In genomic region chr1:30403732-30404131, GRCh38 we compare ENCODE assay signal across 17 cellular contexts.
DNase-seq lines count a peak whose midpoint lies in the region; ATAC-seq, FAIRE-seq and TF ChIP-seq lines count a peak whose summit lies in the region.
"Had no signal": no experiment of that assay in that cellular context is flagged by ENCODE, and none has a peak within 500 bp of the region (broad histone marks: within the 10 kb centered on the region; RNA-seq: fewer than 3 reads in every experiment).

No MANE protein-coding gene starts in this region.

- H3K36me3 Mint-ChIP-seq in brain = no peaks in the 10 kb centered on the region
- no peaks in the 10 kb centered on the region for H3K36me3 Mint-ChIP-seq in naive thymus-derived CD4-positive, alpha-beta T cell
- H3K36me3 Mint-ChIP-seq: CD8-positive, alpha-beta memory T cell had no signal

- peaks cover 0 to 2% (median 0%) of the 10 kb centered on the region in 5 experiments for H3K9me3 Mint-ChIP-seq in brain
- H3K9me3 Mint-ChIP-seq in naive thymus-derived CD4-positive, alpha-beta T cell = peaks cover 0 to 2% (median 0%) of the 10 kb centered on the region in 11 donors
- H3K9me3 Mint-ChIP-seq: CD8-positive, alpha-beta memory T cell; HFFc6 had no signal

- H3K4me1 ChIP-seq in left ventricle myocardium inferior (no peaks in the 10 kb centered on the region), suprapubic skin (no peaks in the 10 kb centered on the region)
- no peaks in the 10 kb centered on the region for H3K4me1 ChIP-seq in naive thymus-derived CD4-positive, alpha-beta T cell (ENCODE audit: control insufficient read depth in 2 of 2, insufficient read depth in 2 of 2, low read length in 2 of 2)
- H3K4me1 ChIP-seq: A549, Caco-2 had no signal

- H3K27me3 Mint-ChIP-seq in brain = peaks cover 14% of the 10 kb centered on the region
- H3K27me3 Mint-ChIP-seq in naive thymus-derived CD4-positive, alpha-beta T cell = peaks cover 0 to 11% (median 4%) of the 10 kb centered on the region in 5 donors

- H3K4me3 Mint-ChIP-seq in brain = no peak overlapping the region
- H3K4me3 Mint-ChIP-seq in naive thymus-derived CD4-positive, alpha-beta T cell = no peak overlapping the region
- H3K4me3 Mint-ChIP-seq: CD8-positive, alpha-beta memory T cell; HFFc6 had no signal

- H3K27me3 ChIP-seq in left ventricle myocardium inferior (ENCODE audit: low read depth) (peaks cover 19% of the 10 kb centered on the region), suprapubic skin (no peaks in the 10 kb centered on the region)
- H3K27me3 ChIP-seq in naive thymus-derived CD4-positive, alpha-beta T cell (ENCODE audit: control insufficient read depth in 2 of 2, insufficient read depth in 2 of 2, low read length in 2 of 2) = no peaks in the 10 kb centered on the region

- peak overlapping the region in 3 of 5 experiments; percentile 18 to 36 (median 29) for H3K27ac Mint-ChIP-seq in brain
- H3K27ac Mint-ChIP-seq in naive thymus-derived CD4-positive, alpha-beta T cell = no peak overlapping the region
- H3K27ac Mint-ChIP-seq: CD8-positive, alpha-beta memory T cell; HFFc6 had no signal

- peak; percentile 58 for ATAC-seq in left ventricle myocardium superior
- no peak for ATAC-seq in naive thymus-derived CD4-positive, alpha-beta T cell
- ATAC-seq: A549 had no signal

- intact Hi-C loops in left ventricle myocardium superior (cut with micrococcal nuclease) = no loop called here
- intact Hi-C loops in left ventricle myocardium inferior (cut with micrococcal nuclease) = no loop called here
- intact Hi-C loops in naive thymus-derived CD4-positive, alpha-beta T cell (cut with micrococcal nuclease) = no loop called here

- no peak for FAIRE-seq in GM12892 (lab: Jason Lieb, UNC)
- FAIRE-seq: A549, GM19239, H1 had no signal

- H3K4me3 ChIP-seq in left ventricle myocardium inferior (no peak overlapping the region), suprapubic skin (no peak overlapping the region)
- no peak overlapping the region for H3K4me3 ChIP-seq in naive thymus-derived CD4-positive, alpha-beta T cell (ENCODE audit: low read length)
- H3K4me3 ChIP-seq: A549 had no signal

- CTCF ChIA-PET in naive thymus-derived CD4-positive, alpha-beta T cell (lab: Charles Lee) = no interaction called here

- DNase-seq in left ventricle myocardium superior = no peak
- DNase-seq in left ventricle myocardium inferior = no peak
- DNase-seq in suprapubic skin (ENCODE audit: low spot score in 2 of 2) = peak; percentile 3 to 34
- DNase-seq in naive thymus-derived CD4-positive, alpha-beta T cell = no peak
- DNase-seq in GM12892 (ENCODE audit: insufficient read length) = no peak
- DNase-seq: BE2C; Caco-2; CD8-positive, alpha-beta memory T cell; DND-41; GDM1; HCEC 1CT; HFFc6 had no signal

- TF ChIP-seq EP300 in suprapubic skin (IDR thresholded peaks at IDR 0.05) = no peak

- WGBS in suprapubic skin = 59% methylated on average over 2 of the region's 2 CpGs

- H3K4me1 Mint-ChIP-seq in brain = peaks cover 25% of the 10 kb centered on the region
- H3K4me1 Mint-ChIP-seq in naive thymus-derived CD4-positive, alpha-beta T cell = no peaks in the 10 kb centered on the region
- H3K4me1 Mint-ChIP-seq: CD8-positive, alpha-beta memory T cell had no signal

- POLR2A ChIA-PET in naive thymus-derived CD4-positive, alpha-beta T cell (lab: Charles Lee) = no interaction called here

- no peaks in the 10 kb centered on the region for H3K36me3 ChIP-seq in left ventricle myocardium inferior
- no peaks in the 10 kb centered on the region for H3K36me3 ChIP-seq in suprapubic skin
- no peaks in the 10 kb centered on the region for H3K36me3 ChIP-seq in naive thymus-derived CD4-positive, alpha-beta T cell (ENCODE audit: control insufficient read depth in 2 of 3, insufficient read depth in 3 of 3, low read length in 3 of 3)
- H3K36me3 ChIP-seq: BE2C had no signal

- H3K9me3 ChIP-seq in left ventricle myocardium inferior (replicated peaks) = no peaks in the 10 kb centered on the region
- H3K9me3 ChIP-seq in suprapubic skin = no peaks in the 10 kb centered on the region
- H3K9me3 ChIP-seq in naive thymus-derived CD4-positive, alpha-beta T cell (ENCODE audit: control insufficient read depth in 2 of 3, low read length in 3 of 3) = no peaks in the 10 kb centered on the region
- H3K9me3 ChIP-seq: A549, BE2C, Caco-2 had no signal

- TF ChIP-seq POLR2A in suprapubic skin (IDR thresholded peaks at IDR 0.05) = no peak
- no peak for TF ChIP-seq POLR2A in GM12892 (IDR thresholded peaks at IDR 0.05; ENCODE audit: low read depth, low read length)

- H3K27ac ChIP-seq in left ventricle myocardium inferior (replicated peaks) (no peak overlapping the region), suprapubic skin (no peak overlapping the region)
- no peak overlapping the region for H3K27ac ChIP-seq in naive thymus-derived CD4-positive, alpha-beta T cell (ENCODE audit: low read depth, low read length)
- H3K27ac ChIP-seq: A549, HL-60 had no signal

- TF ChIP-seq CTCF in left ventricle myocardium inferior (IDR thresholded peaks at IDR 0.05; ENCODE audit: borderline replicate concordance) (no peak), brain (conservative IDR thresholded peaks at IDR 0.05) (no peak), suprapubic skin (IDR thresholded peaks at IDR 0.05) (no peak)

Comparison
In these comparisons a context has a peak if more than half of its experiments do, and no peak if none do; other contexts are left out.
1. DNase-seq: peak in suprapubic skin (2 of 2); none in left ventricle myocardium superior (single experiment), left ventricle myocardium inferior (single experiment), naive thymus-derived CD4-positive, alpha-beta T cell (0 of 9) and GM12892 (single experiment).
2. H3K27ac Mint-ChIP-seq: peak in brain (3 of 5); none in naive thymus-derived CD4-positive, alpha-beta T cell (0 of 9).